8 cellular contexts compared by ENCODE assay signal in genomic region chr5:41925555-41925946, GRCh38. TPM values are rescaled to one million over a fixed set of nuclear protein-coding genes. Genes with fewer than 3 reads are reported as not detected.
DNase-seq lines count a peak whose midpoint lies in the region; ATAC-seq and TF ChIP-seq lines count a peak whose summit lies in the region.

No MANE protein-coding gene starts in this region.

- peak in 1 of 5 donors; percentile 42 for DNase-seq in CD4-positive, alpha-beta memory T cell
- DNase-seq in HPDE6-E6E7 (ENCODE audit: extremely low spot score) (peak; percentile 7), epidermal melanocyte (ENCODE audit: insufficient read length, low spot score) (peak; percentile 16), mucosa of descending colon (peak in 2 of 3 donors; percentile 39 to 56), thyroid gland (peak; percentile 45 to 50), NCI-H2107 treated with DMSO at 0.1 percent for 48 hours (lab: John Stamatoyannopoulos, UW; ENCODE audit: unreplicated experiment) (no peak)

- CTCF ChIA-PET in CD4-positive, alpha-beta memory T cell (lab: Charles Lee; ENCODE audit: partially characterized antibody): interaction anchor here (1.0 to 3.5 kb wide), 14 partner anchors 12 to 1388 kb away, joined by 3 to 36 read pairs (median 4); partner anchors contain the start of genes ANXA2R and RIMOC1

- H3K36me3 Mint-ChIP-seq in CD4-positive, alpha-beta memory T cell: peaks cover 5 to 9% of the 10 kb centered on the region in 2 donors

- no peak for TF ChIP-seq POLR2A in thyroid gland (IDR thresholded peaks at IDR 0.05)

- H3K9me3 ChIP-seq in CD4-positive, alpha-beta memory T cell (ENCODE audit: control insufficient read depth in 1 of 2, low read length in 2 of 2): no peaks in the 10 kb centered on the region
- no peaks in the 10 kb centered on the region for H3K9me3 ChIP-seq in mucosa of descending colon
- H3K9me3 ChIP-seq in thyroid gland: no peaks in the 10 kb centered on the region

- H3K4me3 Mint-ChIP-seq in CD4-positive, alpha-beta memory T cell: peak overlapping the region; percentile 78 to 91 (median 89)

- H3K36me3 ChIP-seq in CD4-positive, alpha-beta memory T cell (ENCODE audit: insufficient read depth, low read length): no peaks in the 10 kb centered on the region
- H3K36me3 ChIP-seq in mucosa of descending colon (ENCODE audit: low read depth): no peaks in the 10 kb centered on the region
- H3K36me3 ChIP-seq in thyroid gland: peaks cover 0 to 5% of the 10 kb centered on the region in 2 donors

- ATAC-seq in GM19372 (IDR thresholded peaks at IDR 0.05; ENCODE audit: low read depth, unreplicated experiment): peak; percentile 25
- ATAC-seq in mucosa of descending colon: peak; percentile 47

- TF ChIP-seq CTCF in VCaP (conservative IDR thresholded peaks at IDR 0.05): no peak
- no peak for TF ChIP-seq CTCF in mucosa of descending colon (IDR thresholded peaks at IDR 0.05)
- no peak for TF ChIP-seq CTCF in thyroid gland (IDR thresholded peaks at IDR 0.05)

- H3K27ac Mint-ChIP-seq in CD4-positive, alpha-beta memory T cell: peak overlapping the region; percentile 81 to 99 (median 97)

- peak overlapping the region; percentile 83 to 95 for H3K4me3 ChIP-seq in CD4-positive, alpha-beta memory T cell (ENCODE audit: low read length in 2 of 2)
- H3K4me3 ChIP-seq in mucosa of descending colon: peak overlapping the region; percentile 61
- peak overlapping the region; percentile 39 to 87 (median 56) for H3K4me3 ChIP-seq in thyroid gland (replicated peaks in 1 of 3)

- 1 to 4% methylated on average over 6 to 8 of the region's 18 CpGs for WGBS in thyroid gland, 2 donors

- intact Hi-C loops in CD4-positive, alpha-beta memory T cell (cut with micrococcal nuclease): loop anchor here (1.0 to 10.0 kb wide), 6 partner anchors 21 to 1387 kb away; partner anchors contain the start of genes HMGCS1, OXCT1, RIMOC1 and ZNF131
- intact Hi-C loops in mucosa of descending colon (cut with DNase I, micrococcal nuclease): no loop called here
- intact Hi-C loops in thyroid gland (cut with DNase I): no loop called here

- peak overlapping the region; percentile 93 for H3K27ac ChIP-seq in CD4-positive, alpha-beta memory T cell (ENCODE audit: low read depth, low read length)
- H3K27ac ChIP-seq in VCaP (peak overlapping the region; percentile 83), thyroid gland (peak overlapping the region; percentile 94 to 98 (median 98))

- H3K27me3 Mint-ChIP-seq in CD4-positive, alpha-beta memory T cell: no peaks in the 10 kb centered on the region

- peaks cover 25% of the 10 kb centered on the region for H3K4me1 ChIP-seq in CD4-positive, alpha-beta memory T cell (ENCODE audit: insufficient read depth, low read length)
- H3K4me1 ChIP-seq in mucosa of descending colon (ENCODE audit: low read depth) (no peaks in the 10 kb centered on the region), thyroid gland (peaks cover 0 to 7% of the 10 kb centered on the region in 2 donors)

- H3K4me1 Mint-ChIP-seq in CD4-positive, alpha-beta memory T cell: peaks cover 10 to 32% (median 22%) of the 10 kb centered on the region in 4 donors

- POLR2A ChIA-PET in CD4-positive, alpha-beta memory T cell (lab: Charles Lee; ENCODE audit: partially characterized antibody): interaction anchor here (0.6 to 3.5 kb wide), 14 partner anchors 16 to 1558 kb away, joined by 3 to 85 read pairs (median 8); partner anchors contain the start of genes HMGCS1, OXCT1, PTGER4 and RIMOC1

- H3K9me3 Mint-ChIP-seq in CD4-positive, alpha-beta memory T cell: no peaks in the 10 kb centered on the region

- no peaks in the 10 kb centered on the region for H3K27me3 ChIP-seq in CD4-positive, alpha-beta memory T cell (ENCODE audit: insufficient read depth, low read length)
- no peaks in the 10 kb centered on the region for H3K27me3 ChIP-seq in thyroid gland

RNA-seq across cellular contexts. Expression of gene FBXO4, which starts 0.5 kb away (rescaled TPM):
- 10 to 100 TPM; 15.1 to 18.2 TPM for total RNA-seq in CD4-positive, alpha-beta memory T cell
- polyA plus RNA-seq in CD4-positive, alpha-beta memory T cell: 10 to 100 TPM; 14.9 to 21.2 TPM
- total RNA-seq in mucosa of descending colon (10 to 100 TPM in 1 of 3 donors, 1 to 10 TPM in 2; 5.9 to 11.4 (median 9.6) TPM), thyroid gland (10 to 100 TPM; 22.0 to 26.5 (median 23.4) TPM)

RNA-seq across cellular contexts. Expression of gene RIMOC1, which starts 21.4 kb away (rescaled TPM):
- total RNA-seq in CD4-positive, alpha-beta memory T cell: 10 to 100 TPM; 33.1 to 33.7 TPM
- 10 to 100 TPM in 1 of 2 donors, 1 to 10 TPM in 1; 3.9 to 10.5 TPM for polyA plus RNA-seq in CD4-positive, alpha-beta memory T cell
- total RNA-seq in mucosa of descending colon (10 to 100 TPM; 21.9 to 28.7 (median 27.5) TPM), thyroid gland (10 to 100 TPM; 20.1 to 27.9 (median 24.6) TPM)

RNA-seq across cellular contexts. Expression of gene OXCT1, which starts 55.3 kb away (rescaled TPM):
- total RNA-seq in CD4-positive, alpha-beta memory T cell: 10 to 100 TPM; 34.1 to 37.5 TPM
- 10 to 100 TPM; 30.1 to 32.1 TPM for polyA plus RNA-seq in CD4-positive, alpha-beta memory T cell
- total RNA-seq in mucosa of descending colon (10 to 100 TPM in 2 of 3 donors, 1 to 10 TPM in 1; 8.9 to 27.0 (median 14.9) TPM), thyroid gland (100 to 1,000 TPM in 1 of 4 donors, 10 to 100 TPM in 3; 19.5 to 335 (median 25.1) TPM)
